ENCODE assay signal across 8 cellular contexts in the genomic region with DNA sequence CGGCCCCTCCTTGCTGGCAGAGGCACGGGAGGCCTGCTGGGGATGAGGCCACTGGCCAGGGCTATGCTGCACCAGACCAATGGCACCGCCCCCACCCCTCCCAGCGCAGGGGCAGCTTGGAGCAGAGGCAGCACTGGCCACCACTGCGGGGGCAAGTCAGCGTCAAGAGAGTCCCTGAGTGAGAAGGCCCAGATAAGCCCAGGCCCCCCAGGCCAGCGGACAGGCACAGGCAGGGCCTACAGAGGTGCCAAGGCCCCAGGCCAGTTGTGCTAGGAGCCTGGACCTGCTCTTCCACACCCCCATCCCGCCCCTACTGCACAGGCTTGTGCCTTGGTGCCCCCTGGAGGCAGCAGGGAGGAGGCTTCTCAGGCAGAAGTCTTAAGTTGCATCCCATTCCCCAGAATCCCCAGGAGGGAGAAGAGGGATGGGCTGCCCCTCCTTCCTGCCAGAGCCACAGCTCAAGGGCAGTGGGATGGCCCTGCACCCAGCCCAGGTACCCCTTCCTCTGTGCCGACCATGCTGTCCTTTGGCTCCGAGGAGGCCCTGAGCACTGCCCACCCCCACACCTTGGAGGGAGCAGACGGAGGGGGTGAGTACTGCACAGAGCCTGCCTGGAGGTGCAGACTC. TPM values are rescaled to one million over a fixed set of nuclear protein-coding genes. Genes with fewer than 3 reads are reported as not detected.
A peak's percentile ranks its signal among the peaks of the same experiment; 100 is the strongest.
DNase-seq lines count a peak whose midpoint lies in the region; ATAC-seq and TF ChIP-seq lines count a peak whose summit lies in the region.

No MANE protein-coding gene starts in this region.

- peaks cover under 1% of the 10 kb centered on the region; the same call in 1 of the 2 replicates for H3K27me3 Mint-ChIP-seq in WTC11 (ENCODE audit: low read depth)

- H3K9me3 Mint-ChIP-seq in WTC11 = peaks cover 6% of the 10 kb centered on the region; the same call in 1 of the 2 replicates

- DNase-seq in activated CD8-positive, alpha-beta memory T cell treated with anti-CD3 and anti-CD28 coated beads for 24 hours = peak; percentile 71
- no peak for DNase-seq in activated CD8-positive, alpha-beta memory T cell treated with anti-CD3 and anti-CD28 coated beads, Interleukin-2, amount 50 U/mL, for 4 hours
- DNase-seq in NCI-H1930 (lab: John Stamatoyannopoulos, UW) (peak; percentile 43 to 56), WTC11 (ENCODE audit: low spot score) (peak; percentile 90), myocyte (ENCODE audit: low read depth) (peak; percentile 76), ureter (ENCODE audit: low spot score) (peak; percentile 81)

- ATAC-seq in WTC11 (peak; percentile 82), esophagus mucosa (peak; percentile 86), GM18907 (IDR thresholded peaks at IDR 0.05; ENCODE audit: unreplicated experiment) (no peak)

- peak overlapping the region; percentile 87 for H3K27ac Mint-ChIP-seq in WTC11

- TF ChIP-seq CTCF in WTC11 (IDR thresholded peaks at IDR 0.05) = peak; percentile 61

- H3K36me3 Mint-ChIP-seq in WTC11 = peaks cover 45% of the 10 kb centered on the region

- no peak overlapping the region for H3K4me3 Mint-ChIP-seq in WTC11

- CTCF ChIA-PET in WTC11 (lab: Charles Lee) = interaction anchor here (0.6 to 3.0 kb wide), 32 partner anchors 9 to 372 kb away, joined by 3 to 32 read pairs (median 4); a partner anchor contains a TSS

- H3K4me1 Mint-ChIP-seq in WTC11 = peaks cover 12% of the 10 kb centered on the region

- POLR2A ChIA-PET in WTC11 (lab: Charles Lee) = interaction anchor here (1.2 to 1.5 kb wide), 2 partner anchors 36 to 68 kb away, joined by 3 to 5 read pairs; a partner anchor contains a TSS

TF ChIP-seq in WTC11, 78 proteins besides CTCF, POLR2A, EP300 and RAD21 (continues in another document):
- TF ChIP-seq, protein P1, sequence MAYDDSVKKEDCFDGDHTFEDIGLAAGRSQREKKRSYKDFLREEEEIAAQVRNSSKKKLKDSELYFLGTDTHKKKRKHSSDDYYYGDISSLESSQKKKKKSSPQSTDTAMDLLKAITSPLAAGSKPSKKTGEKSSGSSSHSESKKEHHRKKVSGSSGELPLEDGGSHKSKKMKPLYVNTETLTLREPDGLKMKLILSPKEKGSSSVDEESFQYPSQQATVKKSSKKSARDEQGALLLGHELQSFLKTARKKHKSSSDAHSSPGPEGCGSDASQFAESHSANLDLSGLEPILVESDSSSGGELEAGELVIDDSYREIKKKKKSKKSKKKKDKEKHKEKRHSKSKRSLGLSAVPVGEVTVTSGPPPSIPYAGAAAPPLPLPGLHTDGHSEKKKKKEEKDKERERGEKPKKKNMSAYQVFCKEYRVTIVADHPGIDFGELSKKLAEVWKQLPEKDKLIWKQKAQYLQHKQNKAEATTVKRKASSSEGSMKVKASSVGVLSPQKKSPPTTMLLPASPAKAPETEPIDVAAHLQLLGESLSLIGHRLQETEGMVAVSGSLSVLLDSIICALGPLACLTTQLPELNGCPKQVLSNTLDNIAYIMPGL (CRISPR knock-in tag; IDR thresholded peaks at IDR 0.05) = peak; percentile 71
- TF ChIP-seq ZNF396 (CRISPR knock-in tag; IDR thresholded peaks at IDR 0.05; ENCODE audit: borderline replicate concordance) (no peak), ETV6 (CRISPR knock-in tag; IDR thresholded peaks at IDR 0.05) (peak; percentile 64; the same call in 1 of the 2 replicates)
- TF ChIP-seq, protein P2, sequence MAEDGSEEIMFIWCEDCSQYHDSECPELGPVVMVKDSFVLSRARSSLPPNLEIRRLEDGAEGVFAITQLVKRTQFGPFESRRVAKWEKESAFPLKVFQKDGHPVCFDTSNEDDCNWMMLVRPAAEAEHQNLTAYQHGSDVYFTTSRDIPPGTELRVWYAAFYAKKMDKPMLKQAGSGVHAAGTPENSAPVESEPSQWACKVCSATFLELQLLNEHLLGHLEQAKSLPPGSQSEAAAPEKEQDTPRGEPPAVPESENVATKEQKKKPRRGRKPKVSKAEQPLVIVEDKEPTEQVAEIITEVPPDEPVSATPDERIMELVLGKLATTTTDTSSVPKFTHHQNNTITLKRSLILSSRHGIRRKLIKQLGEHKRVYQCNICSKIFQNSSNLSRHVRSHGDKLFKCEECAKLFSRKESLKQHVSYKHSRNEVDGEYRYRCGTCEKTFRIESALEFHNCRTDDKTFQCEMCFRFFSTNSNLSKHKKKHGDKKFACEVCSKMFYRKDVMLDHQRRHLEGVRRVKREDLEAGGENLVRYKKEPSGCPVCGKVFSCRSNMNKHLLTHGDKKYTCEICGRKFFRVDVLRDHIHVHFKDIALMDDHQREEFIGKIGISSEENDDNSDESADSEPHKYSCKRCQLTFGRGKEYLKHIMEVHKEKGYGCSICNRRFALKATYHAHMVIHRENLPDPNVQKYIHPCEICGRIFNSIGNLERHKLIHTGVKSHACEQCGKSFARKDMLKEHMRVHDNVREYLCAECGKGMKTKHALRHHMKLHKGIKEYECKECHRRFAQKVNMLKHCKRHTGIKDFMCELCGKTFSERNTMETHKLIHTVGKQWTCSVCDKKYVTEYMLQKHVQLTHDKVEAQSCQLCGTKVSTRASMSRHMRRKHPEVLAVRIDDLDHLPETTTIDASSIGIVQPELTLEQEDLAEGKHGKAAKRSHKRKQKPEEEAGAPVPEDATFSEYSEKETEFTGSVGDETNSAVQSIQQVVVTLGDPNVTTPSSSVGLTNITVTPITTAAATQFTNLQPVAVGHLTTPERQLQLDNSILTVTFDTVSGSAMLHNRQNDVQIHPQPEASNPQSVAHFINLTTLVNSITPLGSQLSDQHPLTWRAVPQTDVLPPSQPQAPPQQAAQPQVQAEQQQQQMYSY (CRISPR knock-in tag; IDR thresholded peaks at IDR 0.05) = peak; percentile 77
- TF ChIP-seq, protein P3, sequence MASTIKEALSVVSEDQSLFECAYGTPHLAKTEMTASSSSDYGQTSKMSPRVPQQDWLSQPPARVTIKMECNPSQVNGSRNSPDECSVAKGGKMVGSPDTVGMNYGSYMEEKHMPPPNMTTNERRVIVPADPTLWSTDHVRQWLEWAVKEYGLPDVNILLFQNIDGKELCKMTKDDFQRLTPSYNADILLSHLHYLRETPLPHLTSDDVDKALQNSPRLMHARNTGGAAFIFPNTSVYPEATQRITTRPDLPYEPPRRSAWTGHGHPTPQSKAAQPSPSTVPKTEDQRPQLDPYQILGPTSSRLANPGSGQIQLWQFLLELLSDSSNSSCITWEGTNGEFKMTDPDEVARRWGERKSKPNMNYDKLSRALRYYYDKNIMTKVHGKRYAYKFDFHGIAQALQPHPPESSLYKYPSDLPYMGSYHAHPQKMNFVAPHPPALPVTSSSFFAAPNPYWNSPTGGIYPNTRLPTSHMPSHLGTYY (CRISPR knock-in tag; IDR thresholded peaks at IDR 0.05) = no peak
- TF ChIP-seq, protein P4, sequence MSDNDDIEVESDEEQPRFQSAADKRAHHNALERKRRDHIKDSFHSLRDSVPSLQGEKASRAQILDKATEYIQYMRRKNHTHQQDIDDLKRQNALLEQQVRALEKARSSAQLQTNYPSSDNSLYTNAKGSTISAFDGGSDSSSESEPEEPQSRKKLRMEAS (CRISPR knock-in tag; IDR thresholded peaks at IDR 0.05) = 0 out of 2 replicates have a peak, but pooled peaks have one; percentile 45
- TF ChIP-seq, protein P5, sequence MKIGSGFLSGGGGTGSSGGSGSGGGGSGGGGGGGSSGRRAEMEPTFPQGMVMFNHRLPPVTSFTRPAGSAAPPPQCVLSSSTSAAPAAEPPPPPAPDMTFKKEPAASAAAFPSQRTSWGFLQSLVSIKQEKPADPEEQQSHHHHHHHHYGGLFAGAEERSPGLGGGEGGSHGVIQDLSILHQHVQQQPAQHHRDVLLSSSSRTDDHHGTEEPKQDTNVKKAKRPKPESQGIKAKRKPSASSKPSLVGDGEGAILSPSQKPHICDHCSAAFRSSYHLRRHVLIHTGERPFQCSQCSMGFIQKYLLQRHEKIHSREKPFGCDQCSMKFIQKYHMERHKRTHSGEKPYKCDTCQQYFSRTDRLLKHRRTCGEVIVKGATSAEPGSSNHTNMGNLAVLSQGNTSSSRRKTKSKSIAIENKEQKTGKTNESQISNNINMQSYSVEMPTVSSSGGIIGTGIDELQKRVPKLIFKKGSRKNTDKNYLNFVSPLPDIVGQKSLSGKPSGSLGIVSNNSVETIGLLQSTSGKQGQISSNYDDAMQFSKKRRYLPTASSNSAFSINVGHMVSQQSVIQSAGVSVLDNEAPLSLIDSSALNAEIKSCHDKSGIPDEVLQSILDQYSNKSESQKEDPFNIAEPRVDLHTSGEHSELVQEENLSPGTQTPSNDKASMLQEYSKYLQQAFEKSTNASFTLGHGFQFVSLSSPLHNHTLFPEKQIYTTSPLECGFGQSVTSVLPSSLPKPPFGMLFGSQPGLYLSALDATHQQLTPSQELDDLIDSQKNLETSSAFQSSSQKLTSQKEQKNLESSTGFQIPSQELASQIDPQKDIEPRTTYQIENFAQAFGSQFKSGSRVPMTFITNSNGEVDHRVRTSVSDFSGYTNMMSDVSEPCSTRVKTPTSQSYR (CRISPR knock-in tag; IDR thresholded peaks at IDR 0.05) = 0 out of 2 replicates have a peak, but pooled peaks have one; percentile 47

RNA-seq across cellular contexts. Expression of a gene that starts 35.8 kb away (rescaled TPM):
- total RNA-seq in WTC11 (2021) (60.9 to 66.2 TPM (median 64.4 TPM) in 3 replicates), esophagus mucosa (89.7 TPM), myocyte (24.1 and 28.3 TPM in 2 replicates), ureter (116 TPM)
- polyA plus RNA-seq in myocyte (2012) = 98.4 TPM

RNA-seq across cellular contexts. Expression of a gene that starts 36.4 kb away (rescaled TPM):
- 61.1 to 91.7 TPM (median 69.3 TPM) in 3 replicates for total RNA-seq in WTC11 (2021)
- 23.0 TPM for total RNA-seq in esophagus mucosa
- total RNA-seq in myocyte = 7.8 and 10.8 TPM in 2 replicates
- 19.6 TPM for polyA plus RNA-seq in myocyte (2012)
- 191 TPM for total RNA-seq in ureter

RNA-seq across cellular contexts. Expression of a gene that starts 43.2 kb away (rescaled TPM):
- total RNA-seq in WTC11 (2021) (47.0 to 52.9 TPM (median 49.0 TPM) in 3 replicates), esophagus mucosa (not detected), myocyte (0.08 and 0.21 TPM in 2 replicates), ureter (0.60 TPM)
- 0.42 TPM for polyA plus RNA-seq in myocyte (2012)

Comparison
In these comparisons a context has a peak if more than half of its experiments do, and no peak if none do; other contexts are left out.
1. RNA of a gene that starts 43.2 kb away (total RNA-seq): 47.0 to 52.9 TPM in WTC11; 0.60 TPM in ureter (single experiment), not detected in esophagus mucosa (single experiment) and 0.08 to 0.21 TPM in myocyte; every median in the first group is over 10 times any median in the second.